21 cellular contexts compared by ENCODE assay signal in genomic region chr17:61053469-61053868, GRCh38.
DNase-seq lines count a peak whose midpoint lies in the region; FAIRE-seq and TF ChIP-seq lines count a peak whose summit lies in the region.
"Had no signal": no experiment of that assay in that cellular context is flagged by ENCODE, and none has a peak within 500 bp of the region (broad histone marks: within the 10 kb centered on the region; RNA-seq: fewer than 3 reads in every experiment).

No MANE protein-coding gene starts in this region.

- H3K4me1 Mint-ChIP-seq in endothelial cell (ENCODE audit: unreplicated experiment) (peaks cover 26% of the 10 kb centered on the region), mesothelial cell of epicardium (peaks cover 35% of the 10 kb centered on the region)
- H3K4me1 Mint-ChIP-seq: H9 had no signal

- no peaks in the 10 kb centered on the region for H3K9me3 ChIP-seq in SK-N-SH
- H3K9me3 ChIP-seq: BE2C had no signal

- H3K4me2 ChIP-seq in SK-N-SH, result no peak overlapping the region

- H3F3A ChIP-seq in SK-N-SH (replicated peaks; ENCODE audit: insufficient read depth), result peaks cover 4% of the 10 kb centered on the region

- H3K9ac ChIP-seq in SK-N-SH, result no peak overlapping the region

- TF ChIP-seq RAD21 in SK-N-SH (IDR thresholded peaks at IDR 0.05; ENCODE audit: low read length), result no peak

- CTCF ChIA-PET in SK-N-SH (lab: Yijun Ruan, JAX), result no interaction called here

- H3K4me3 ChIP-seq in SK-N-SH (ENCODE audit: low read depth in 2 of 2, low read length in 1 of 2), result no peak overlapping the region
- H3K4me3 ChIP-seq: GM12878 had no signal

- TF ChIP-seq EP300 in SK-N-SH (IDR thresholded peaks at IDR 0.05; ENCODE audit: borderline replicate concordance in 1 of 2, low read depth in 1 of 2, low read length in 1 of 2), result no peak

- 65% methylated on average over 1 of the region's 1 CpG for WGBS in SK-N-SH (ENCODE audit: low lambda C conversion rate)

- H3K9me3 Mint-ChIP-seq in endothelial cell (ENCODE audit: unreplicated experiment) (no peaks in the 10 kb centered on the region), mesothelial cell of epicardium (no peaks in the 10 kb centered on the region)
- H3K9me3 Mint-ChIP-seq: CD4-positive, CD25-positive, alpha-beta regulatory T cell; CD8-positive, alpha-beta memory T cell; H9 had no signal

- no peaks in the 10 kb centered on the region for H3K79me2 ChIP-seq in SK-N-SH (ENCODE audit: insufficient read depth)

- no peak overlapping the region for H3K27ac ChIP-seq in SK-N-SH (ENCODE audit: low read depth in 2 of 2, low read length in 1 of 2)

- H3K27me3 Mint-ChIP-seq in endothelial cell (ENCODE audit: unreplicated experiment) (no peaks in the 10 kb centered on the region), mesothelial cell of epicardium (ENCODE audit: low read depth) (no peaks in the 10 kb centered on the region)
- H3K27me3 Mint-ChIP-seq: CD4-positive, CD25-positive, alpha-beta regulatory T cell; CD8-positive, alpha-beta memory T cell had no signal

- TF ChIP-seq CTCF in SK-N-SH (IDR thresholded peaks at IDR 0.05), result no peak
- TF ChIP-seq CTCF in endothelial cell (IDR thresholded peaks at IDR 0.05; ENCODE audit: unreplicated experiment), result no peak
- TF ChIP-seq CTCF in mesothelial cell of epicardium (IDR thresholded peaks at IDR 0.05; ENCODE audit: unreplicated experiment), result no peak

- H3K36me3 ChIP-seq in SK-N-SH (replicated peaks in 1 of 2; ENCODE audit: control insufficient read depth in 1 of 2, insufficient read depth in 2 of 2, low read length in 1 of 2), result no peaks in the 10 kb centered on the region
- H3K36me3 ChIP-seq: BE2C had no signal

- H4K20me1 ChIP-seq in SK-N-SH (ENCODE audit: insufficient read depth), result no peaks in the 10 kb centered on the region

- DNase-seq in SK-N-SH (no peak), endothelial cell (ENCODE audit: low spot score) (no peak), mesothelial cell of epicardium (ENCODE audit: low spot score in 2 of 2, unreplicated experiment in 2 of 2) (no peak), urothelium cell line (ENCODE audit: low spot score) (no peak), NCI-H510A (lab: John Stamatoyannopoulos, UW) (no peak), NCI-H510A treated with DMSO at 0.1 percent for 48 hours (lab: John Stamatoyannopoulos, UW) (no peak)
- no peak for DNase-seq in NK-92 treated with Interleukin-12 subunit alpha and Interleukin-12 subunit beta, amount 100 ng/mL, for 24 hours (lab: John Stamatoyannopoulos, UW)
- DNase-seq: ACHN; BE2C; C1 segment of cervical spinal cord; CD4-positive, CD25-positive, alpha-beta regulatory T cell; CD8-positive, alpha-beta memory T cell; COR-L47; DMS 273 treated with DMSO at 0.1 percent for 48 hours; DMS53; DND-41; EL; GOT3; H9 had no signal

- no peaks in the 10 kb centered on the region for H3K36me3 Mint-ChIP-seq in endothelial cell (ENCODE audit: low read depth, unreplicated experiment)
- peaks cover 3% of the 10 kb centered on the region for H3K36me3 Mint-ChIP-seq in mesothelial cell of epicardium

- H3K4me1 ChIP-seq in SK-N-SH (ENCODE audit: control insufficient read depth in 1 of 2, insufficient read depth in 2 of 2, low read depth in 1 of 2, low read length in 1 of 2), result peaks cover 0 to 2% of the 10 kb centered on the region in 2 experiments; a peak in 2 of 4 replicates

- H3K9me2 ChIP-seq in SK-N-SH, result no peaks in the 10 kb centered on the region

- POLR2A ChIA-PET in SK-N-SH (lab: Yijun Ruan, JAX), result no interaction called here

- no peaks in the 10 kb centered on the region for H3K27me3 ChIP-seq in SK-N-SH (ENCODE audit: insufficient read depth)
- H3K27me3 ChIP-seq: BE2C had no signal

- no peak overlapping the region for H3K4me3 Mint-ChIP-seq in endothelial cell (ENCODE audit: unreplicated experiment)
- no peak overlapping the region for H3K4me3 Mint-ChIP-seq in mesothelial cell of epicardium
- H3K4me3 Mint-ChIP-seq: CD4-positive, CD25-positive, alpha-beta regulatory T cell; CD8-positive, alpha-beta memory T cell; H9 had no signal

- FAIRE-seq in urothelium cell line (lab: Jason Lieb, UNC), result peak; percentile 66
- FAIRE-seq: A204.1, GM12878 had no signal

- no peak overlapping the region for H2AFZ ChIP-seq in SK-N-SH (ENCODE audit: low read depth)

- H3K27ac Mint-ChIP-seq in endothelial cell (ENCODE audit: unreplicated experiment) (peak overlapping the region; percentile 65), mesothelial cell of epicardium (peak overlapping the region; percentile 31)
- H3K27ac Mint-ChIP-seq: CD8-positive, alpha-beta memory T cell; H9 had no signal

TF ChIP-seq in SK-N-SH, 30 proteins besides CTCF, POLR2A, EP300 and RAD21:
- TF ChIP-seq SMC3 (IDR thresholded peaks at IDR 0.05; ENCODE audit: low read depth, low read length) (no peak), MXI1 (IDR thresholded peaks at IDR 0.05; ENCODE audit: low read depth, low read length) (no peak), REST (IDR thresholded peaks at IDR 0.05; ENCODE audit: low read depth, low read length) (no peak), POLR2AphosphoS5 (IDR thresholded peaks at IDR 0.05; ENCODE audit: low read depth, low read length) (no peak), USF1 (IDR thresholded peaks at IDR 0.05; ENCODE audit: borderline replicate concordance, low read depth) (no peak), PBX3 (IDR thresholded peaks at IDR 0.05) (peak; percentile 35), RCOR1 (IDR thresholded peaks at IDR 0.05; ENCODE audit: low read length) (no peak)
TF ChIP-seq in SK-N-SH: peak in this region for 1.
